Comparison of ENCODE assay signal across 8 cellular contexts in genomic region chr13:26222523-26223046, GRCh38. TPM values are rescaled to one million over a fixed set of nuclear protein-coding genes. Genes with fewer than 3 reads are reported as not detected.
DNase-seq lines count a peak whose midpoint lies in the region; ATAC-seq and TF ChIP-seq lines count a peak whose summit lies in the region.

No MANE protein-coding gene starts in this region.

- DNase-seq in HAP-1 (ENCODE audit: low spot score in 2 of 2) (no peak), NCI-H1694 treated with DMSO at 0.1 percent for 48 hours (lab: John Stamatoyannopoulos, UW) (peak; percentile 74), midbrain (lab: John Stamatoyannopoulos, UW) (no peak), GM13976 (ENCODE audit: low spot score) (no peak), T1000 (lab: John Stamatoyannopoulos, UW) (no peak)
- no peak for DNase-seq in effector memory CD8-positive, alpha-beta T cell
- DNase-seq in naive thymus-derived CD8-positive, alpha-beta T cell: no peak

- H3K4me1 Mint-ChIP-seq in effector memory CD8-positive, alpha-beta T cell (ENCODE audit: low read depth in 2 of 2): peaks cover 29 to 30% of the 10 kb centered on the region in 2 donors
- H3K4me1 Mint-ChIP-seq in naive thymus-derived CD8-positive, alpha-beta T cell: peaks cover 9 to 43% (median 39%) of the 10 kb centered on the region in 4 donors

- peaks cover 0 to 8% of the 10 kb centered on the region in 2 donors for H3K9me3 Mint-ChIP-seq in effector memory CD8-positive, alpha-beta T cell
- peaks cover 0 to 7% (median 0%) of the 10 kb centered on the region in 9 donors for H3K9me3 Mint-ChIP-seq in naive thymus-derived CD8-positive, alpha-beta T cell

- in situ Hi-C loops in HAP-1 (cut with MboI; ENCODE audit: low sequenced_read_pairs) (no loop called here), GM13976 (cut with MboI; ENCODE audit: low sequenced_read_pairs, unreplicated experiment) (no loop called here)

- H3K27me3 ChIP-seq in HAP-1 (ENCODE audit: low read depth): no peaks in the 10 kb centered on the region

- H3K36me3 Mint-ChIP-seq in effector memory CD8-positive, alpha-beta T cell (ENCODE audit: insufficient read depth): peaks cover 38% of the 10 kb centered on the region
- peaks cover 0 to 19% (median 10%) of the 10 kb centered on the region in 3 donors for H3K36me3 Mint-ChIP-seq in naive thymus-derived CD8-positive, alpha-beta T cell

- peaks cover 12% of the 10 kb centered on the region for H3K4me1 ChIP-seq in HAP-1

- H3K4me3 Mint-ChIP-seq in effector memory CD8-positive, alpha-beta T cell: peak overlapping the region; percentile 96 to 99
- peak overlapping the region; percentile 91 to 100 (median 98) for H3K4me3 Mint-ChIP-seq in naive thymus-derived CD8-positive, alpha-beta T cell

- H3K27me3 Mint-ChIP-seq in effector memory CD8-positive, alpha-beta T cell: peaks cover 11 to 13% of the 10 kb centered on the region in 2 donors
- H3K27me3 Mint-ChIP-seq in naive thymus-derived CD8-positive, alpha-beta T cell: peaks cover 0 to 3% (median 0%) of the 10 kb centered on the region in 5 donors

- POLR2A ChIA-PET in naive thymus-derived CD8-positive, alpha-beta T cell (lab: Charles Lee): interaction anchor here (0.7 to 4.2 kb wide), 9 partner anchors 10 to 1400 kb away, joined by 3 to 48 read pairs (median 3); partner anchors contain the start of gene CDK8

- H3K4me3 ChIP-seq in HAP-1: peak overlapping the region; percentile 98

- peak overlapping the region; percentile 96 to 98 for H3K27ac Mint-ChIP-seq in effector memory CD8-positive, alpha-beta T cell
- H3K27ac Mint-ChIP-seq in naive thymus-derived CD8-positive, alpha-beta T cell: peak overlapping the region; percentile 92 to 100 (median 100)

- ATAC-seq in GM18508 (IDR thresholded peaks at IDR 0.05; ENCODE audit: insufficient read depth, unreplicated experiment): peak; percentile 49
- ATAC-seq in effector memory CD8-positive, alpha-beta T cell (replicated peaks): peak; percentile 54
- peak; percentile 63 for ATAC-seq in naive thymus-derived CD8-positive, alpha-beta T cell

- H3K9me3 ChIP-seq in HAP-1: no peaks in the 10 kb centered on the region

- TF ChIP-seq CTCF in GM13976 (IDR thresholded peaks at IDR 0.05; ENCODE audit: borderline replicate concordance, control extremely low read depth, extremely low read depth, insufficient read depth, missing control alignments): no peak

- H3K36me3 ChIP-seq in HAP-1 (replicated peaks): peaks cover 30% of the 10 kb centered on the region

RNA-seq across cellular contexts. Expression of gene RNF6, which starts 0.5 kb away (rescaled TPM):
- 10 to 100 TPM; 49.4 to 52.3 TPM for total RNA-seq in naive thymus-derived CD8-positive, alpha-beta T cell
- 10 to 100 TPM; 23.8 to 40.1 (median 25.2) TPM for polyA plus RNA-seq in naive thymus-derived CD8-positive, alpha-beta T cell

RNA-seq across cellular contexts. Expression of gene CDK8, which starts 31.3 kb away (rescaled TPM):
- total RNA-seq in naive thymus-derived CD8-positive, alpha-beta T cell: 10 to 100 TPM; 11.4 to 12.3 TPM
- polyA plus RNA-seq in naive thymus-derived CD8-positive, alpha-beta T cell: 1 to 10 TPM; 4.7 to 7.1 (median 6.8) TPM
